ENCODE assay signal across 8 cellular contexts in the genomic region with DNA sequence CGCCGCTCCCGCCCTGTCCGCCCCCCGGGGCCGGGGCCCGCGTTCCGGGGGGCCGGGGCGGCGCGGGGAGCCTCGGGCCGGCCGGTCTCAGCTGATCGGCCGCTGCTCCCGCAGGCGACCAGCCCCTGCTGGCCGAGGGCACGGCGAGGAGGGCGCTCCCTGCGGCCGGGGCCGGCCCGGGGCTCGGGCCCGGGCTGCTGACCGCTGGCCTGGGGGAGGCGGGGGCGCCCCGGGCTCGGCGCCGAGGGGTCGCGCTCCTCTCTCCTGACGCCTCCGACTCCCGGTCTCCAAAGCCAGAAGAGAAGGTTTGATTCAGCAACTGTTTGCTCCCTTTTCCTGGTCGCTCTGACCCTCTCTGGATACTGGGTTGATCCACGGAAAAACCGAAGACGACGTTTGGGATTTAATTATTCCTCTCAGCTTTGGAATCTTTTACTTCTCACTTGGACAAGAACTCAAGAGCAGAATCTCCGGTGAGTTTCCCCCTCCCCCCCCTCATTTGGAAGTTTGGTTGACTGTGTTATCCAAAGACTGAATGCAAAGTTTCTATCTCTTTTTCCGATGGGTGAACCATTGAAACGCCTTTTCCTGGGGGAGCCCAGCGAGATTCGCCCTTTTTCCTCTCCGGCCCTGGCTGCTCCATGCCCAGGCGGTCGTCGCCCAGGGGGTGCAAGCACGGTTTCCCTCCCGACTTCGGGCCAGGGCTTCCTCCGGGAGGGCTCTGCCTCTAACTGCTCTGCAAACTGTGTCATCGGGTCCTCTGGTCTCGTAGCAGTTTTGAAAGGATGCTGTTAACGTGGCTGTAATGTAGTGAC. TPM values are rescaled to one million over a fixed set of nuclear protein-coding genes. Genes with fewer than 3 reads are reported as not detected.
DNase-seq lines count a peak whose midpoint lies in the region; ATAC-seq and TF ChIP-seq lines count a peak whose summit lies in the region.

No MANE protein-coding gene starts in this region.

- in situ Hi-C loops in G401 (cut with HindIII; ENCODE audit: low sequenced_read_pairs), result loop anchor here (10.0 kb wide), 1 partner anchor 115 kb away; no protein-coding TSS in a partner anchor

- H3K27ac ChIP-seq in neural cell (ENCODE audit: low read length), result peak overlapping the region; percentile 86

- no peaks in the 10 kb centered on the region for H3K36me3 ChIP-seq in neural cell (ENCODE audit: insufficient read depth, low read length)

- peak overlapping the region; percentile 88 for H3K9ac ChIP-seq in neural cell (ENCODE audit: low read length)

- TF ChIP-seq EP300 in neural cell (conservative IDR thresholded peaks at IDR 0.05; ENCODE audit: poor library complexity, severe bottlenecking), result no peak

- TF ChIP-seq CTCF in fibroblast of pulmonary artery (IDR thresholded peaks at IDR 0.05; ENCODE audit: low read length, missing control alignments) (no peak), neural cell (IDR thresholded peaks at IDR 0.05; ENCODE audit: poor library complexity, severe bottlenecking) (no peak)

- H3K4me2 ChIP-seq in neural cell (ENCODE audit: low read length), result peak overlapping the region; percentile 36

- H3K79me2 ChIP-seq in neural cell (replicated peaks; ENCODE audit: insufficient read depth, low read length), result peaks cover 51% of the 10 kb centered on the region

- H4K20me1 ChIP-seq in neural cell (ENCODE audit: insufficient read depth), result no peaks in the 10 kb centered on the region

- TF ChIP-seq RAD21 in neural cell (conservative IDR thresholded peaks at IDR 0.05), result no peak

- no peaks in the 10 kb centered on the region for H3K9me3 ChIP-seq in neural cell (ENCODE audit: low read length)

- ATAC-seq in GM21423 (IDR thresholded peaks at IDR 0.05; ENCODE audit: unreplicated experiment), result peak; percentile 12

- no peaks in the 10 kb centered on the region for H3K9me2 ChIP-seq in neural cell (ENCODE audit: insufficient read depth, low read length)

- no peaks in the 10 kb centered on the region for H3K27me3 ChIP-seq in neural cell (ENCODE audit: insufficient read depth, low read depth, low read length)

- DNase-seq in G401 (ENCODE audit: low spot score) (peak; percentile 33), KG1 (lab: John Stamatoyannopoulos, UW) (peak; percentile 34), activated T-cell treated with anti-CD3 and anti-CD28 coated beads for 24 hours (ENCODE audit: low read depth) (peak; percentile 7), fibroblast of pulmonary artery (ENCODE audit: low read depth) (no peak), GM19240 (ENCODE audit: insufficient read length, low spot score) (no peak), NCI-H1694 treated with DMSO at 0.1 percent for 48 hours (lab: John Stamatoyannopoulos, UW) (no peak)

- no peaks in the 10 kb centered on the region for H3F3A ChIP-seq in neural cell (ENCODE audit: insufficient read depth, low read length, poor library complexity, severe bottlenecking)

- no peak overlapping the region for H2AFZ ChIP-seq in neural cell (ENCODE audit: low read depth, low read length)

- peak overlapping the region; percentile 97 for H3K4me3 ChIP-seq in fibroblast of pulmonary artery (replicated peaks; ENCODE audit: low read depth, low read length)
- H3K4me3 ChIP-seq in neural cell (ENCODE audit: low read length), result peak overlapping the region; percentile 84

TF ChIP-seq in neural cell, 6 proteins besides CTCF, POLR2A, EP300 and RAD21:
- TF ChIP-seq POLR2AphosphoS5 (IDR thresholded peaks at IDR 0.05), result no peak
- no peak for TF ChIP-seq SMC3 (conservative IDR thresholded peaks at IDR 0.05; ENCODE audit: poor library complexity)
- no peak for TF ChIP-seq EZH2 (IDR thresholded peaks at IDR 0.05; ENCODE audit: borderline replicate concordance, insufficient read depth, low read length, poor library complexity, severe bottlenecking)
- no peak for TF ChIP-seq REST (IDR thresholded peaks at IDR 0.05; ENCODE audit: borderline replicate concordance)
- TF ChIP-seq TAF1 (IDR thresholded peaks at IDR 0.05; ENCODE audit: low read depth), result no peak
- TF ChIP-seq MXI1 (conservative IDR thresholded peaks at IDR 0.05; ENCODE audit: poor library complexity, severe bottlenecking), result no peak

RNA-seq across cellular contexts. Expression of gene KDM2A, which starts 0.7 kb away (rescaled TPM):
- 11.4 and 13.4 TPM in 2 replicates for total RNA-seq in G401 (2014; rRNA removed; shearing (Covaris generic))
- 10.3 and 12.4 TPM in 2 replicates for polyA plus RNA-seq in neural cell
- polyA minus RNA-seq in neural cell, result 51.6 and 61.5 TPM in 2 replicates

Comparison
In these comparisons a context has a peak if more than half of its experiments do, and no peak if none do; other contexts are left out.
1. DNase-seq: peak in G401 (single experiment), KG1 (single experiment) and activated T-cell treated with anti-CD3 and anti-CD28 coated beads for 24 hours (single experiment); none in fibroblast of pulmonary artery (single experiment), GM19240 (single experiment) and NCI-H1694 treated with DMSO at 0.1 percent for 48 hours (single experiment).